In genomic region chr12:79407671-79408622, GRCh38 we compare ENCODE assay signal across 1 cellular context.
TF ChIP-seq lines count a peak whose summit lies in the region.

No MANE protein-coding gene starts in this region.

TF ChIP-seq in HCT116, 20 proteins besides CTCF, POLR2A, EP300 and RAD21 (continued from another document):
- TF ChIP-seq TCF7L2 (IDR thresholded peaks at IDR 0.05; ENCODE audit: borderline replicate concordance, extremely low read depth, insufficient read depth, insufficient read length) (no peak), YY1 (IDR thresholded peaks at IDR 0.05; ENCODE audit: extremely low read depth, insufficient replicate concordance, low read depth, low read length) (no peak), ATF3 (IDR thresholded peaks at IDR 0.05) (no peak), JUND (IDR thresholded peaks at IDR 0.05) (no peak), ZBTB33 (IDR thresholded peaks at IDR 0.05; ENCODE audit: extremely low read depth, insufficient replicate concordance, low read length) (no peak), CBX3 (IDR thresholded peaks at IDR 0.05; ENCODE audit: low read depth) (no peak), MAX (IDR thresholded peaks at IDR 0.05) (no peak), SP1 (IDR thresholded peaks at IDR 0.05; ENCODE audit: low read depth) (no peak), EZH2phosphoT487 (IDR thresholded peaks at IDR 0.05; ENCODE audit: borderline replicate concordance) (no peak), ELF1 (IDR thresholded peaks at IDR 0.05; ENCODE audit: borderline replicate concordance, low read depth) (no peak)
